ENCODE assay signal across 8 cellular contexts in the genomic region with DNA sequence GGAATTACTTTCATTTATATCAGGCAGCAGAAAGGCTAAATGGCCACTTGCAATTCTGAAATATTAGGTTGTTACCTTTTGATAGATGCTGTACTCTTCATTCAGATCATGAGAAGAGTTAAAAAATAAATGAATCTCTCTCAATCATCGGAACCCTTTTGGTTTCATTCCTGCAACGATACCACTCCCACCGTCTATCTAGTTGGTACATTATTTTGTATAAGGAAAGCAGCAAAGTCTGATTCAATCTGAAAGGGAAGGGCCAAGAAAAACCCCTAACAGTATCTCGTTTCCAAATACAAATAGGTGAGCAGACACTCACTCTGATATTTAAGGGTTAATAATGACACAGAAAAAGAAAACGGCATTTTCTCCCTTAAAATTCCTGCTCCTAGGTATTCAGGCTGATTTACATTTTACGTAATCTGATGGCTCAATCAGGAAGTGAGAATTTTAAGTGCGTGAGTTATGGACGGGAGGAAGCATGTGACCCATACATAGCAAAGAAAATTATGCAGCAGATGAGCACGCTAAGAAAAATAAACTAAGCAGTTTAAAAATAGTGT.
DNase-seq lines count a peak whose midpoint lies in the region; ATAC-seq and TF ChIP-seq lines count a peak whose summit lies in the region.

No MANE protein-coding gene starts in this region.

- H3K4me3 Mint-ChIP-seq in activated CD8-positive, alpha-beta memory T cell treated with anti-CD3 and anti-CD28 coated beads, Interleukin-2, amount 10 ng/mL, durations not matched to agents 7 days and 5 days = peak overlapping the region; percentile 77

- no peaks in the 10 kb centered on the region for H3K9me3 Mint-ChIP-seq in activated CD8-positive, alpha-beta memory T cell treated with anti-CD3 and anti-CD28 coated beads, Interleukin-2, amount 10 ng/mL, durations not matched to agents 7 days and 5 days (ENCODE audit: low read depth)

- intact Hi-C loops in prostate gland (cut with DNase I) = no loop called here

- peak overlapping the region; percentile 95 for H3K27ac Mint-ChIP-seq in activated CD8-positive, alpha-beta memory T cell treated with anti-CD3 and anti-CD28 coated beads, Interleukin-2, amount 10 ng/mL, durations not matched to agents 7 days and 5 days

- peak overlapping the region; percentile 10 to 17 for H3K4me3 ChIP-seq in prostate gland

- H3K4me1 ChIP-seq in prostate gland (replicated peaks) = peaks cover 7% of the 10 kb centered on the region

- no peaks in the 10 kb centered on the region for H3K36me3 ChIP-seq in prostate gland

- DNase-seq in activated CD8-positive, alpha-beta memory T cell treated with anti-CD3 and anti-CD28 coated beads, Interleukin-2, amount 10 ng/mL, durations not matched to agents 7 days and 5 days = no peak
- no peak for DNase-seq in activated CD8-positive, alpha-beta memory T cell treated with anti-CD3 and anti-CD28 coated beads, Interleukin-2, amount 50 U/mL, for 4 hours
- DNase-seq in SW480 (ENCODE audit: low spot score) = peak; percentile 72
- peak; percentile 80 for DNase-seq in fibroblast of gingiva (ENCODE audit: low read depth)
- no peak for DNase-seq in prostate gland (ENCODE audit: low spot score)
- DNase-seq in HuH-7 (ENCODE audit: low spot score) = no peak
- DNase-seq in Ammon's horn (ENCODE audit: low spot score) = no peak
- DNase-seq in NCI-H446 treated with DMSO at 0.1 percent for 48 hours (lab: John Stamatoyannopoulos, UW) = no peak

- TF ChIP-seq POLR2A in prostate gland (IDR thresholded peaks at IDR 0.05) = peak; percentile 21

- peak; percentile 14 for ATAC-seq in activated CD8-positive, alpha-beta memory T cell treated with anti-CD3 and anti-CD28 coated beads, Interleukin-2, amount 10 ng/mL, durations not matched to agents 7 days and 5 days

- no peaks in the 10 kb centered on the region for H3K27me3 Mint-ChIP-seq in activated CD8-positive, alpha-beta memory T cell treated with anti-CD3 and anti-CD28 coated beads, Interleukin-2, amount 10 ng/mL, durations not matched to agents 7 days and 5 days

- H3K27me3 ChIP-seq in prostate gland (replicated peaks; ENCODE audit: insufficient read depth) = no peaks in the 10 kb centered on the region

- peaks cover 78% of the 10 kb centered on the region for H3K36me3 Mint-ChIP-seq in activated CD8-positive, alpha-beta memory T cell treated with anti-CD3 and anti-CD28 coated beads, Interleukin-2, amount 10 ng/mL, durations not matched to agents 7 days and 5 days

- no peaks in the 10 kb centered on the region for H3K9me3 ChIP-seq in prostate gland

- CTCF ChIA-PET in activated CD8-positive, alpha-beta memory T cell treated with anti-CD3 and anti-CD28 coated beads, Interleukin-2, amount 10 ng/mL, durations not matched to agents 7 days and 5 days (lab: Charles Lee) = interaction anchor here (1.2 to 7.5 kb wide), 3 partner anchors 15 to 47 kb away, joined by 4 to 79 read pairs (median 8); no protein-coding TSS in a partner anchor

- H3K4me1 Mint-ChIP-seq in activated CD8-positive, alpha-beta memory T cell treated with anti-CD3 and anti-CD28 coated beads, Interleukin-2, amount 10 ng/mL, durations not matched to agents 7 days and 5 days = peaks cover 94% of the 10 kb centered on the region

- TF ChIP-seq CTCF in prostate gland (IDR thresholded peaks at IDR 0.05) = no peak

- H3K27ac ChIP-seq in prostate gland = peak overlapping the region; percentile 76 to 79

- 7% methylated on average over 9 of the region's 9 CpGs for WGBS in prostate gland

Comparison
In these comparisons a context has a peak if more than half of its experiments do, and no peak if none do; other contexts are left out.
1. DNase-seq: peak in SW480 (single experiment) and fibroblast of gingiva (single experiment); none in activated CD8-positive, alpha-beta memory T cell treated with anti-CD3 and anti-CD28 coated beads, Interleukin-2, amount 10 ng/mL, durations not matched to agents 7 days and 5 days (single experiment), activated CD8-positive, alpha-beta memory T cell treated with anti-CD3 and anti-CD28 coated beads, Interleukin-2, amount 50 U/mL, for 4 hours (single experiment), prostate gland (single experiment), HuH-7 (single experiment), Ammon's horn (single experiment) and NCI-H446 treated with DMSO at 0.1 percent for 48 hours (single experiment).